ENCODE assay signal across 22 cellular contexts in the genomic region with DNA sequence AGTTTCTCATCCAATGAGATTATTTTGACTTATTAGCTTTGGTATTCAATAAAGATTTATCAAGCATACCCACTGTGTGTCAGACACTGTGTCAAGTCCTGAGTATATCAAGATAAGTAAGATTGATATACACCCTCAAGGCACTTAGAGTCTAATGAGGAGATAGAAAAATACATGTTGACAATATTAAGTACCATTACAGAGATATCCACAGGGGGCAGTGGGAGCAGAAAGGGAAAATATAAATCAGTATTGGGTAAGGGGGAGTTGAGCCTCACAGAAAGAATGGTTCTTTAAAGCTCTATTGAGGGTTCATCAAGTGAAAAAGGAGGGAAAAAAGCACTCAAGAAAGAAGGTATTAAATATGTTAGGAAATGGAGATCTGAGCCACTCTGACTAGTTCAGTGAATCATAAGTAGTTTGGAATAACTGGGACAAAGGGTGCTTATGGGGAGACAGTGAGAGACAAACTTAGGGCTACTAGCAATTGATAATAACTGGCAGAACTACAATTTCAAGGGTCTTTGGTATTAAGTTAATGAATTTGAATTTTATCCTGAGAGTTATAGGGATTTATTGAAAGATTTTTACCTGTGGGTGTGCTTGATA. TPM values are rescaled to one million over a fixed set of nuclear protein-coding genes. Genes with fewer than 3 reads are reported as not detected.
DNase-seq lines count a peak whose midpoint lies in the region; ATAC-seq and TF ChIP-seq lines count a peak whose summit lies in the region.
"Had no signal": no experiment of that assay in that cellular context is flagged by ENCODE, and none has a peak within 500 bp of the region (broad histone marks: within the 10 kb centered on the region; RNA-seq: fewer than 3 reads in every experiment).

No MANE protein-coding gene starts in this region.

- no peaks in the 10 kb centered on the region for H3K27me3 Mint-ChIP-seq in CD8-positive, alpha-beta memory T cell
- H3K27me3 Mint-ChIP-seq: activated CD4-positive, alpha-beta T cell treated with anti-CD3 and anti-CD28 coated beads, Interleukin-2, amount 10 ng/mL, durations not matched to agents 7 days and 5 days; activated naive CD4-positive, alpha-beta T cell treated with anti-CD3 and anti-CD28 coated beads, Interleukin-2, amount 10 ng/mL, durations not matched to agents 7 days and 5 days; memory B cell had no signal

- no peak overlapping the region for H3K27ac Mint-ChIP-seq in CD8-positive, alpha-beta memory T cell
- H3K27ac Mint-ChIP-seq: activated CD4-positive, alpha-beta T cell treated with anti-CD3 and anti-CD28 coated beads, Interleukin-2, amount 10 ng/mL, durations not matched to agents 7 days and 5 days; activated naive CD4-positive, alpha-beta T cell treated with anti-CD3 and anti-CD28 coated beads, Interleukin-2, amount 10 ng/mL, durations not matched to agents 7 days and 5 days; activated T-helper 1 cell treated with anti-CD3 and anti-CD28 coated beads, Interleukin-12 subunit alpha, Interleukin-12 subunit beta, Interleukin-2, Interleukin-4 antibody, amounts not matched to agents 30 ng/mL and 10 ng/mL and 1 ng/mL, durations not matched to agents 14 hours and 24 hours and 36 hours; memory B cell had no signal

- peak overlapping the region; percentile 71 for H3K27ac ChIP-seq in cardiac muscle cell
- no peak overlapping the region for H3K27ac ChIP-seq in right atrium auricular region
- no peak overlapping the region for H3K27ac ChIP-seq in IMR-90 (ENCODE audit: insufficient read depth, low read length)
- no peak overlapping the region for H3K27ac ChIP-seq in CD8-positive, alpha-beta memory T cell (ENCODE audit: low read depth, low read length)
- H3K27ac ChIP-seq: C4-2B, WERI-Rb-1 had no signal

- no peak overlapping the region for H3K9ac ChIP-seq in IMR-90 (ENCODE audit: low read depth, low read length)

- no peak overlapping the region for H3K18ac ChIP-seq in IMR-90 (ENCODE audit: low read depth, low read length)

- no peak overlapping the region for H2BK5ac ChIP-seq in IMR-90 (ENCODE audit: low read depth, low read length, poor library complexity, severe bottlenecking)

- H2BK15ac ChIP-seq in IMR-90 (ENCODE audit: low read depth, low read length): no peak overlapping the region

- no TSS peak for BruUV-seq in IMR-90 (replicated peaks; lab: Mats Ljungman, UMichigan)

- H3K4ac ChIP-seq in IMR-90 (ENCODE audit: low read depth, low read length): no peak overlapping the region

- H2AFZ ChIP-seq in IMR-90 (replicated peaks; ENCODE audit: low read length, poor library complexity): no peak overlapping the region

- no peaks in the 10 kb centered on the region for H3K79me1 ChIP-seq in IMR-90 (ENCODE audit: low read depth in 1 of 2, low read length in 2 of 2)

- TF ChIP-seq RAD21 in IMR-90 (IDR thresholded peaks at IDR 0.05; ENCODE audit: low read length): no peak

- no peak overlapping the region for H2AK5ac ChIP-seq in IMR-90 (ENCODE audit: low read depth, low read length)

- no peak for ATAC-seq in IMR-90 (ENCODE audit: low read depth)
- no peak for ATAC-seq in HG02870 (IDR thresholded peaks at IDR 0.05; ENCODE audit: unreplicated experiment)

- H3K36me3 Mint-ChIP-seq in CD8-positive, alpha-beta memory T cell: no peaks in the 10 kb centered on the region
- H3K36me3 Mint-ChIP-seq: activated naive CD4-positive, alpha-beta T cell treated with anti-CD3 and anti-CD28 coated beads, Interleukin-2, amount 10 ng/mL, durations not matched to agents 7 days and 5 days; memory B cell had no signal

- H3K4me1 Mint-ChIP-seq in CD8-positive, alpha-beta memory T cell: no peaks in the 10 kb centered on the region
- H3K4me1 Mint-ChIP-seq: activated CD4-positive, alpha-beta T cell treated with anti-CD3 and anti-CD28 coated beads, Interleukin-2, amount 10 ng/mL, durations not matched to agents 7 days and 5 days; activated naive CD4-positive, alpha-beta T cell treated with anti-CD3 and anti-CD28 coated beads, Interleukin-2, amount 10 ng/mL, durations not matched to agents 7 days and 5 days; memory B cell had no signal

- no peak overlapping the region for H4K5ac ChIP-seq in IMR-90 (ENCODE audit: low read depth, low read length)

- H2BK120ac ChIP-seq in IMR-90 (ENCODE audit: low read depth, low read length): no peak overlapping the region

- no peaks in the 10 kb centered on the region for H3K27me3 ChIP-seq in cardiac muscle cell
- no peaks in the 10 kb centered on the region for H3K27me3 ChIP-seq in right atrium auricular region
- no peaks in the 10 kb centered on the region for H3K27me3 ChIP-seq in IMR-90 (ENCODE audit: control insufficient read depth, insufficient read depth, low read length)
- H3K27me3 ChIP-seq in CD8-positive, alpha-beta memory T cell (ENCODE audit: insufficient read depth, low read length, poor library complexity, severe bottlenecking): no peaks in the 10 kb centered on the region
- H3K27me3 ChIP-seq: heart right ventricle had no signal

- no peaks in the 10 kb centered on the region for H3K9me1 ChIP-seq in IMR-90 (ENCODE audit: insufficient read depth, low read length)

- CTCF ChIA-PET in IMR-90 (lab: Yijun Ruan, JAX): no interaction called here
- CTCF ChIA-PET in CD8-positive, alpha-beta memory T cell (lab: Charles Lee): no interaction called here

- peaks cover 5% of the 10 kb centered on the region for H3K36me3 ChIP-seq in cardiac muscle cell
- H3K36me3 ChIP-seq in right atrium auricular region: no peaks in the 10 kb centered on the region
- no peaks in the 10 kb centered on the region for H3K36me3 ChIP-seq in IMR-90 (ENCODE audit: control insufficient read depth, insufficient read depth, low read length)
- H3K36me3 ChIP-seq in CD8-positive, alpha-beta memory T cell (ENCODE audit: insufficient read depth, low read length): no peaks in the 10 kb centered on the region
- H3K36me3 ChIP-seq: heart right ventricle, WERI-Rb-1 had no signal

- dilution Hi-C loops in IMR-90 (cut with HindIII; ENCODE audit: low sequenced_read_pairs, unreplicated experiment): no loop called here

- no peak overlapping the region for H3K14ac ChIP-seq in IMR-90 (replicated peaks; ENCODE audit: low read depth, low read length)

- no peak overlapping the region for H3K56ac ChIP-seq in IMR-90 (ENCODE audit: extremely low read depth, insufficient read depth, low read length)

- no peak overlapping the region for H3K4me3 ChIP-seq in cardiac muscle cell
- no peak overlapping the region for H3K4me3 ChIP-seq in right atrium auricular region
- no peak overlapping the region for H3K4me3 ChIP-seq in IMR-90 (ENCODE audit: insufficient read depth, low read depth, low read length)
- H3K4me3 ChIP-seq in epithelial cell of proximal tubule (ENCODE audit: low read depth, low read length): no peak overlapping the region
- H3K4me3 ChIP-seq in CD8-positive, alpha-beta memory T cell (ENCODE audit: low read length): no peak overlapping the region
- H3K4me3 ChIP-seq: heart right ventricle had no signal

- H3K4me3 Mint-ChIP-seq in CD8-positive, alpha-beta memory T cell: no peak overlapping the region
- H3K4me3 Mint-ChIP-seq: activated CD4-positive, alpha-beta T cell treated with anti-CD3 and anti-CD28 coated beads, Interleukin-2, amount 10 ng/mL, durations not matched to agents 7 days and 5 days; activated naive CD4-positive, alpha-beta T cell treated with anti-CD3 and anti-CD28 coated beads, Interleukin-2, amount 10 ng/mL, durations not matched to agents 7 days and 5 days; activated T-helper 1 cell treated with anti-CD3 and anti-CD28 coated beads, Interleukin-12 subunit alpha, Interleukin-12 subunit beta, Interleukin-2, Interleukin-4 antibody, amounts not matched to agents 30 ng/mL and 10 ng/mL and 1 ng/mL, durations not matched to agents 14 hours and 24 hours and 36 hours; memory B cell had no signal

- H3K4me1 ChIP-seq in cardiac muscle cell (ENCODE audit: low read depth) (peaks cover 45% of the 10 kb centered on the region), right atrium auricular region (peaks cover 0 to 16% of the 10 kb centered on the region in 2 donors), IMR-90 (ENCODE audit: control insufficient read depth, insufficient read depth, low read length) (no peaks in the 10 kb centered on the region)
- no peaks in the 10 kb centered on the region for H3K4me1 ChIP-seq in CD8-positive, alpha-beta memory T cell (ENCODE audit: insufficient read depth, low read length)

- no peak overlapping the region for H4K8ac ChIP-seq in IMR-90 (ENCODE audit: low read depth in 2 of 2, low read length in 2 of 2)

- peaks cover 0 to 11% (median 2%) of the 10 kb centered on the region in 5 donors for H3K9me3 Mint-ChIP-seq in CD8-positive, alpha-beta memory T cell
- H3K9me3 Mint-ChIP-seq: activated CD4-positive, alpha-beta T cell treated with anti-CD3 and anti-CD28 coated beads, Interleukin-2, amount 10 ng/mL, durations not matched to agents 7 days and 5 days; activated naive CD4-positive, alpha-beta T cell treated with anti-CD3 and anti-CD28 coated beads, Interleukin-2, amount 10 ng/mL, durations not matched to agents 7 days and 5 days; activated T-helper 1 cell treated with anti-CD3 and anti-CD28 coated beads, Interleukin-12 subunit alpha, Interleukin-12 subunit beta, Interleukin-2, Interleukin-4 antibody, amounts not matched to agents 30 ng/mL and 10 ng/mL and 1 ng/mL, durations not matched to agents 14 hours and 24 hours and 36 hours; memory B cell had no signal

- no peak for TF ChIP-seq CTCF in cardiac muscle cell (IDR thresholded peaks at IDR 0.05; ENCODE audit: low read depth, low read length)
- TF ChIP-seq CTCF in right atrium auricular region (IDR thresholded peaks at IDR 0.05): peak in 1 of 2 donors; percentile 17
- no peak for TF ChIP-seq CTCF in IMR-90 (conservative IDR thresholded peaks at IDR 0.05; ENCODE audit: low read depth, low read length)
- peak; percentile 18 for TF ChIP-seq CTCF in epithelial cell of proximal tubule (conservative IDR thresholded peaks at IDR 0.05; ENCODE audit: low read depth, low read length)

- H3K23ac ChIP-seq in IMR-90 (ENCODE audit: low read depth, low read length): no peak overlapping the region

- POLR2A ChIA-PET in IMR-90 (lab: Charles Lee; ENCODE audit: unreplicated experiment): no interaction called here
- POLR2A ChIA-PET in CD8-positive, alpha-beta memory T cell (lab: Charles Lee): no interaction called here

- in situ Hi-C loops in IMR-90 (cut with MboI; ENCODE audit: low sequenced_read_pairs): loop anchor here (25.0 kb wide), 1 partner anchor 265 kb away; no protein-coding TSS in a partner anchor

- no peak overlapping the region for H3K4me2 ChIP-seq in IMR-90 (ENCODE audit: low read depth, low read length)

- H3K9me3 ChIP-seq in cardiac muscle cell (ENCODE audit: low read depth) (no peaks in the 10 kb centered on the region), right atrium auricular region (no peaks in the 10 kb centered on the region), IMR-90 (ENCODE audit: control insufficient read depth, insufficient read depth, low read length) (no peaks in the 10 kb centered on the region)
- no peaks in the 10 kb centered on the region for H3K9me3 ChIP-seq in CD8-positive, alpha-beta memory T cell (ENCODE audit: low read length)
- H3K9me3 ChIP-seq: heart right ventricle had no signal

- no peak overlapping the region for H4K91ac ChIP-seq in IMR-90 (ENCODE audit: insufficient read depth, low read depth, low read length)

- no peak overlapping the region for H2AK9ac ChIP-seq in IMR-90 (replicated peaks; ENCODE audit: low read depth, low read length, poor library complexity)

- no peak for TF ChIP-seq POLR2A in IMR-90 (IDR thresholded peaks at IDR 0.05; ENCODE audit: low read depth, low read length)

- DNase-seq in cardiac muscle cell (ENCODE audit: low read depth in 1 of 2, low spot score in 1 of 2): no peak
- DNase-seq in right atrium auricular region (ENCODE audit: low spot score): no peak
- peak; percentile 25 for DNase-seq in IMR-90
- DNase-seq in epithelial cell of proximal tubule (ENCODE audit: low read depth): no peak
- DNase-seq in CD8-positive, alpha-beta memory T cell: no peak
- DNase-seq in CD1c-positive myeloid dendritic cell (ENCODE audit: extremely low spot score): no peak
- DNase-seq in EL: no peak
- DNase-seq: activated CD4-positive, alpha-beta T cell treated with anti-CD3 and anti-CD28 coated beads, Interleukin-2, amount 10 ng/mL, durations not matched to agents 7 days and 5 days; activated naive CD4-positive, alpha-beta T cell treated with anti-CD3 and anti-CD28 coated beads, Interleukin-2, amount 10 ng/mL, durations not matched to agents 7 days and 5 days; amygdala; caudate nucleus; heart right ventricle; Karpas-422; NCI-H1694 treated with DMSO at 0.1 percent for 48 hours; NCI-H2227 treated with DMSO at 0.1 percent for 48 hours; NCI-H748 treated with DMSO at 0.1 percent for 48 hours; substantia nigra; WERI-Rb-1 had no signal

- H4K20me1 ChIP-seq in IMR-90 (ENCODE audit: insufficient read depth, low read length): no peaks in the 10 kb centered on the region

- H2BK20ac ChIP-seq in IMR-90 (ENCODE audit: low read depth, low read length): no peak overlapping the region

- intact Hi-C loops in IMR-90 (cut with micrococcal nuclease): no loop called here

RNA-seq across cellular contexts. Expression of gene SLC8A1, which starts 45.5 kb away (rescaled TPM):
- total RNA-seq in cardiac muscle cell (492 and 682 TPM in 2 replicates), right atrium auricular region (100 to 1,000 TPM; 493 to 738 TPM), IMR-90 (2012; rRNA removed) (57.0 and 86.1 TPM in 2 replicates), epithelial cell of proximal tubule (4.8 and 10.6 TPM in 2 replicates)
- polyA plus RNA-seq in cardiac muscle cell (103 and 173 TPM in 2 replicates), IMR-90 (2012; rRNA removed) (6.6 and 7.7 TPM in 2 replicates)
- 0.99 and 1.8 TPM in 2 replicates for polyA plus RNA-seq in IMR-90 (2012; cell fraction: cytosol; rRNA removed)
- 1.2 and 4.3 TPM in 2 replicates for polyA plus RNA-seq in IMR-90 (2012; cell fraction: nucleus; rRNA removed; ENCODE audit: low replicate concordance)
- total RNA-seq in CD8-positive, alpha-beta memory T cell: under 1 TPM; 0.15 to 0.22 TPM
- polyA plus RNA-seq in CD8-positive, alpha-beta memory T cell: not detected
